ENCODE assay signal across 9 cellular contexts in genomic region chr2:46352621-46353020, GRCh38. TPM values are rescaled to one million over a fixed set of nuclear protein-coding genes. Genes with fewer than 3 reads are reported as not detected.
DNase-seq lines count a peak whose midpoint lies in the region; ATAC-seq and TF ChIP-seq lines count a peak whose summit lies in the region.
"Had no signal": no experiment of that assay in that cellular context is flagged by ENCODE, and none has a peak within 500 bp of the region (broad histone marks: within the 10 kb centered on the region; RNA-seq: fewer than 3 reads in every experiment).

No MANE protein-coding gene starts in this region.

- no peak overlapping the region for H3K14ac ChIP-seq in H9 (ENCODE audit: insufficient read depth, low read length)

- H2BK5ac ChIP-seq in H9 (ENCODE audit: insufficient read length, low read length), result no peak overlapping the region

- no peaks in the 10 kb centered on the region for H3K79me2 ChIP-seq in H9 (ENCODE audit: insufficient read depth, low read length)

- H3K4me3 Mint-ChIP-seq in H9, result no peak overlapping the region
- H3K4me3 Mint-ChIP-seq in activated naive CD8-positive, alpha-beta T cell treated with anti-CD3 and anti-CD28 coated beads, Interleukin-2, amount 50 U/mL, for 24 hours, result peak overlapping the region; percentile 74

- H2AK5ac ChIP-seq in H9 (ENCODE audit: insufficient read length, low read length), result no peak overlapping the region

- H2BK15ac ChIP-seq in H9 (ENCODE audit: low read depth, low read length), result no peak overlapping the region

- no peaks in the 10 kb centered on the region for H4K20me1 ChIP-seq in H9 (ENCODE audit: control insufficient read depth, insufficient read depth, insufficient read length)

- H3K4me3 ChIP-seq in heart right ventricle (peak overlapping the region in 5 of 10 donors; percentile 1 to 34 (median 22)), skeletal muscle tissue (ENCODE audit: low read length in 3 of 3) (no peak overlapping the region)

- no peak for DNase-seq in H9
- no peak for DNase-seq in activated naive CD8-positive, alpha-beta T cell treated with anti-CD3 and anti-CD28 coated beads, Interleukin-2, amount 50 U/mL, for 24 hours
- DNase-seq in heart right ventricle, result peak; percentile 50 to 72
- no peak for DNase-seq in hippocampal formation (lab: John Stamatoyannopoulos, UW)
- no peak for DNase-seq in ureter (ENCODE audit: low spot score)
- no peak for DNase-seq in NCI-H1048 (lab: John Stamatoyannopoulos, UW)
- no peak for DNase-seq in epidermal melanocyte (ENCODE audit: insufficient read length, low spot score)
- DNase-seq: DMS53 had no signal

- H3K4me1 Mint-ChIP-seq in H9, result peaks cover 13 to 20% of the 10 kb centered on the region in 2 experiments
- H3K4me1 Mint-ChIP-seq in activated naive CD8-positive, alpha-beta T cell treated with anti-CD3 and anti-CD28 coated beads, Interleukin-2, amount 50 U/mL, for 24 hours, result peaks cover 57% of the 10 kb centered on the region

- no peak for ATAC-seq in activated naive CD8-positive, alpha-beta T cell treated with anti-CD3 and anti-CD28 coated beads, Interleukin-2, amount 50 U/mL, for 24 hours
- peak; percentile 52 to 76 (median 64) for ATAC-seq in heart right ventricle

- no peak overlapping the region for H4K91ac ChIP-seq in H9 (ENCODE audit: insufficient read length, low read depth, low read length)

- no peak overlapping the region for H3K27ac Mint-ChIP-seq in H9
- H3K27ac Mint-ChIP-seq in activated naive CD8-positive, alpha-beta T cell treated with anti-CD3 and anti-CD28 coated beads, Interleukin-2, amount 50 U/mL, for 24 hours, result peak overlapping the region; percentile 88

- no peak overlapping the region for H3K4ac ChIP-seq in H9 (ENCODE audit: low read depth, low read length)

- H3K36me3 ChIP-seq in heart right ventricle (peaks cover 0 to 100% (median 50%) of the 10 kb centered on the region in 9 donors), skeletal muscle tissue (ENCODE audit: control insufficient read depth in 3 of 3, insufficient read depth in 3 of 3, low read length in 3 of 3) (peaks cover 23 to 33% (median 28%) of the 10 kb centered on the region in 3 donors)

- H3K79me1 ChIP-seq in H9 (ENCODE audit: insufficient read depth, low read depth, low read length, poor library complexity, severe bottlenecking), result no peaks in the 10 kb centered on the region

- no peak overlapping the region for H3K18ac ChIP-seq in H9 (ENCODE audit: insufficient read length, low read depth, low read length)

- no peak overlapping the region for H2BK20ac ChIP-seq in H9 (ENCODE audit: low read depth, low read length, poor library complexity, severe bottlenecking)

- no peak overlapping the region for H2BK12ac ChIP-seq in H9 (ENCODE audit: insufficient read length, low read depth, low read length)

- H4K8ac ChIP-seq in H9 (replicated peaks; ENCODE audit: insufficient read length, low read depth, low read length), result no peak overlapping the region

- no peak overlapping the region for H2AFZ ChIP-seq in H9 (ENCODE audit: low read length)

- H3K23ac ChIP-seq in H9 (ENCODE audit: insufficient read length, low read depth, low read length), result no peak overlapping the region

- H3K23me2 ChIP-seq in H9 (ENCODE audit: insufficient read length, low read depth, low read length, poor library complexity, severe bottlenecking), result no peaks in the 10 kb centered on the region

- intact Hi-C loops in heart right ventricle (cut with DNase I), result loop anchor here in 7 of 10 donors (1.0 to 10.0 kb wide), 8 partner anchors 35 to 295 kb away; partner anchors contain the start of gene EPAS1 (in 4 of the 7)

- no peak overlapping the region for H3T11ph ChIP-seq in H9 (ENCODE audit: low read length)

- no peak overlapping the region for H3K56ac ChIP-seq in H9 (ENCODE audit: insufficient read length, low read depth, low read length)

- H3K9me3 ChIP-seq in H9 (ENCODE audit: control insufficient read depth, low read depth, low read length), result no peaks in the 10 kb centered on the region
- no peaks in the 10 kb centered on the region for H3K9me3 ChIP-seq in heart right ventricle
- no peaks in the 10 kb centered on the region for H3K9me3 ChIP-seq in skeletal muscle tissue (ENCODE audit: control insufficient read depth in 3 of 3, low read length in 3 of 3)

- no peak overlapping the region for H3K27ac ChIP-seq in H9 (ENCODE audit: insufficient read length, low read depth, low read length)
- peak overlapping the region; percentile 61 to 84 (median 76) for H3K27ac ChIP-seq in heart right ventricle
- peak overlapping the region; percentile 52 for H3K27ac ChIP-seq in skeletal muscle tissue (ENCODE audit: low read depth, low read length)

- H3K4me2 ChIP-seq in H9 (ENCODE audit: insufficient read depth, insufficient read length, low read length), result no peak overlapping the region

- peak; percentile 16; the same call in 1 of the 3 replicates for TF ChIP-seq CTCF in H9 (conservative IDR thresholded peaks at IDR 0.05)
- TF ChIP-seq CTCF in heart right ventricle (IDR thresholded peaks at IDR 0.05), result peak in 8 of 9 donors; percentile 43 to 79 (median 56)

- no peak overlapping the region for H2BK120ac ChIP-seq in H9 (ENCODE audit: low read depth, low read length, poor library complexity, severe bottlenecking)

- H3K36me3 Mint-ChIP-seq in H9 (ENCODE audit: insufficient read depth in 1 of 3, low read depth in 3 of 3), result no peaks in the 10 kb centered on the region
- H3K36me3 Mint-ChIP-seq in activated naive CD8-positive, alpha-beta T cell treated with anti-CD3 and anti-CD28 coated beads, Interleukin-2, amount 50 U/mL, for 24 hours (ENCODE audit: low read depth), result no peaks in the 10 kb centered on the region

- WGBS in H9 (ENCODE audit: extremely low coverage, insufficient read length, low lambda C conversion rate), result no CpG with 5 or more reads among the region's 8 CpGs
- 31 to 35% methylated on average over 8 of the region's 8 CpGs for WGBS in heart right ventricle, 2 donors

- peaks cover 2% of the 10 kb centered on the region; the same call in 1 of the 2 replicates for H3K27me3 Mint-ChIP-seq in H9 (ENCODE audit: low read depth)
- H3K27me3 Mint-ChIP-seq in activated naive CD8-positive, alpha-beta T cell treated with anti-CD3 and anti-CD28 coated beads, Interleukin-2, amount 50 U/mL, for 24 hours, result no peaks in the 10 kb centered on the region

- no peak overlapping the region for H3K9ac ChIP-seq in H9 (ENCODE audit: extremely low read depth, insufficient read length, low read length)
- H3K9ac ChIP-seq in skeletal muscle tissue (ENCODE audit: low read depth in 1 of 3, low read length in 3 of 3), result peak overlapping the region in 1 of 3 donors; percentile 20

- H4K5ac ChIP-seq in H9 (ENCODE audit: insufficient read length, low read depth, low read length), result no peak overlapping the region

- no peaks in the 10 kb centered on the region; the same call in 1 of the 2 replicates for H3K4me1 ChIP-seq in H9 (ENCODE audit: insufficient read depth, low read length)
- H3K4me1 ChIP-seq in heart right ventricle, result peaks cover 34 to 100% (median 80%) of the 10 kb centered on the region in 9 donors
- H3K4me1 ChIP-seq in skeletal muscle tissue (ENCODE audit: control insufficient read depth in 3 of 3, insufficient read depth in 3 of 3, low read length in 3 of 3), result peaks cover 14 to 31% (median 20%) of the 10 kb centered on the region in 3 donors

- H3K9me3 Mint-ChIP-seq in H9, result no peaks in the 10 kb centered on the region
- no peaks in the 10 kb centered on the region for H3K9me3 Mint-ChIP-seq in activated naive CD8-positive, alpha-beta T cell treated with anti-CD3 and anti-CD28 coated beads, Interleukin-2, amount 50 U/mL, for 24 hours

- H3K27me3 ChIP-seq in H9 (ENCODE audit: insufficient read depth, low read length) (no peaks in the 10 kb centered on the region), heart right ventricle (no peaks in the 10 kb centered on the region), skeletal muscle tissue (ENCODE audit: control insufficient read depth in 3 of 3, insufficient read depth in 3 of 3, low read length in 3 of 3) (no peaks in the 10 kb centered on the region)

RNA-seq across cellular contexts. Expression of gene EPAS1, which starts 55.4 kb away (rescaled TPM):
- total RNA-seq in H9 (2021) (1.1 and 1.4 TPM in 2 replicates), heart right ventricle (100 to 1,000 TPM; 176 to 415 (median 210) TPM), skeletal muscle tissue (13.6 TPM), ureter (300 TPM)
- 100 to 1,000 TPM; 112 to 119 TPM for polyA plus RNA-seq in heart right ventricle

Comparison
In these comparisons a context has a peak if more than half of its experiments do, and no peak if none do; other contexts are left out.
1. DNase-seq: peak in heart right ventricle (2 of 2); none in H9 (single experiment), activated naive CD8-positive, alpha-beta T cell treated with anti-CD3 and anti-CD28 coated beads, Interleukin-2, amount 50 U/mL, for 24 hours (single experiment), hippocampal formation (0 of 2), ureter (single experiment), NCI-H1048 (single experiment) and epidermal melanocyte (single experiment).
2. RNA of gene EPAS1, which starts 55.4 kb away (total RNA-seq): 300 TPM in ureter (single experiment) and 176 to 415 TPM in heart right ventricle; 13.6 TPM in skeletal muscle tissue (single experiment) and 1.1 to 1.4 TPM in H9; every median in the first group is over 10 times any median in the second.